In the genomic region with DNA sequence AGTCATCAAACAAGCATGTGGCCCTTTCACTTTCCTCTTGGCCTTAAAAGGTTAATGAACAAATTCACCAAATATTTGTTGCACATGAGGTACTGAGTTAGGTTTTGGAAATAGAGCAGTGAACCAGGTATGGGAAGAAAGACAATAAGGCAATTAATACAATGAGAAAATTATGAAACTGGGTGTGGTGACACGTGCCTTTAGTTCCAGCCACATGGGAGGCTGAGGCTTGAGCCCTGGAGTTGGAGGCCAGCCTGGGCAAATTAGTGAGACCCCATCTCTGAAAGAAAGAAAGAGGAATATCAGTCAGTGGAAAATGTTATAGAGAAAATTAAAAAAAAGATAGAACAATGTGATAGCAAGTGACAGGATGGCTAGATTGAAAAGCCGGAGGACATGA, we compare ENCODE assay signal across 21 cellular contexts. TPM values are rescaled to one million over a fixed set of nuclear protein-coding genes. Genes with fewer than 3 reads are reported as not detected.
A peak's percentile ranks its signal among the peaks of the same experiment; 100 is the strongest.
DNase-seq lines count a peak whose midpoint lies in the region; ATAC-seq and TF ChIP-seq lines count a peak whose summit lies in the region.
"Had no signal": no experiment of that assay in that cellular context is flagged by ENCODE, and none has a peak within 500 bp of the region (broad histone marks: within the 10 kb centered on the region; RNA-seq: fewer than 3 reads in every experiment).

No MANE protein-coding gene starts in this region.

- 0 out of 2 replicates have a peak overlapping the region, but pooled peaks have one; percentile 34 for H3K4me2 ChIP-seq in PC-9
- H3K4me2 ChIP-seq: KMS-11 had no signal

- H3K79me2 ChIP-seq in PC-9 (ENCODE audit: low read depth): no peaks in the 10 kb centered on the region

- H3K9me3 ChIP-seq in PC-9 (ENCODE audit: insufficient read depth, low read depth): no peaks in the 10 kb centered on the region

- peaks cover 21% of the 10 kb centered on the region for H3K4me1 Mint-ChIP-seq in activated CD8-positive, alpha-beta memory T cell treated with anti-CD3 and anti-CD28 coated beads, Interleukin-2, amount 10 ng/mL, durations not matched to agents 7 days and 5 days
- no peaks in the 10 kb centered on the region for H3K4me1 Mint-ChIP-seq in activated T-helper 17 cell treated with anti-CD3 and anti-CD28 coated beads, Interleukin-2, amount 50 U/mL, for 72 hours
- no peaks in the 10 kb centered on the region for H3K4me1 Mint-ChIP-seq in memory B cell
- H3K4me1 Mint-ChIP-seq: IgD-negative memory B cell had no signal

- no peaks in the 10 kb centered on the region for H3K9me2 ChIP-seq in PC-9 (ENCODE audit: insufficient read depth)

- peak overlapping the region; percentile 37 for H3K27ac ChIP-seq in PC-9
- H3K27ac ChIP-seq: KMS-11, RWPE1 had no signal

- no peaks in the 10 kb centered on the region for H4K20me1 ChIP-seq in PC-9 (ENCODE audit: insufficient read depth)

- no peaks in the 10 kb centered on the region for H3K9me3 Mint-ChIP-seq in activated CD8-positive, alpha-beta memory T cell treated with anti-CD3 and anti-CD28 coated beads, Interleukin-2, amount 10 ng/mL, durations not matched to agents 7 days and 5 days (ENCODE audit: low read depth)
- no peaks in the 10 kb centered on the region for H3K9me3 Mint-ChIP-seq in activated T-helper 17 cell treated with anti-CD3 and anti-CD28 coated beads, Interleukin-2, amount 50 U/mL, for 72 hours
- no peaks in the 10 kb centered on the region for H3K9me3 Mint-ChIP-seq in memory B cell
- H3K9me3 Mint-ChIP-seq: IgD-negative memory B cell had no signal

- no TSS peak for BruUV-seq in PC-9 (replicated peaks; lab: Mats Ljungman, UMichigan)

- peaks cover 8% of the 10 kb centered on the region; the same call in 1 of the 2 replicates for H3K4me1 ChIP-seq in PC-9 (replicated peaks; ENCODE audit: insufficient read depth)

- DNase-seq in activated CD8-positive, alpha-beta memory T cell treated with anti-CD3 and anti-CD28 coated beads, Interleukin-2, amount 10 ng/mL, durations not matched to agents 7 days and 5 days: no peak
- DNase-seq in activated CD8-positive, alpha-beta memory T cell treated with anti-CD3 and anti-CD28 coated beads, Interleukin-2, amount 50 U/mL, for 48 hours: no peak
- peak in 1 of 2 experiments; percentile 47 for DNase-seq in PC-9
- no peak for DNase-seq in memory B cell (ENCODE audit: low spot score in 2 of 2)
- no peak for DNase-seq in G401 (ENCODE audit: low spot score)
- no peak for DNase-seq in SW 1271 (lab: John Stamatoyannopoulos, UW)
- DNase-seq: DMS153, DND-41, NCI-H1048, NCI-H1417, NCI-H1694, NCI-H2081, NCI-H2227 treated with DMSO at 0.1 percent for 48 hours, NCI-H510A, NCI-H69, SHP77 had no signal

- no peak overlapping the region for H2AFZ ChIP-seq in PC-9

- in situ Hi-C loops in G401 (cut with HindIII; ENCODE audit: low sequenced_read_pairs): no loop called here

- no peaks in the 10 kb centered on the region for H3F3A ChIP-seq in PC-9 (ENCODE audit: insufficient read depth, low read depth)

- no peaks in the 10 kb centered on the region for H3K36me3 ChIP-seq in PC-9 (ENCODE audit: low read depth)

- H3K36me3 Mint-ChIP-seq in activated CD8-positive, alpha-beta memory T cell treated with anti-CD3 and anti-CD28 coated beads, Interleukin-2, amount 10 ng/mL, durations not matched to agents 7 days and 5 days: no peaks in the 10 kb centered on the region
- no peaks in the 10 kb centered on the region for H3K36me3 Mint-ChIP-seq in activated T-helper 17 cell treated with anti-CD3 and anti-CD28 coated beads, Interleukin-2, amount 50 U/mL, for 72 hours (ENCODE audit: low read depth)
- H3K36me3 Mint-ChIP-seq in memory B cell: no peaks in the 10 kb centered on the region
- H3K36me3 Mint-ChIP-seq: IgD-negative memory B cell had no signal

- POLR2A ChIA-PET in PC-9 (lab: Charles Lee; ENCODE audit: unreplicated experiment): no interaction called here

- no peak overlapping the region for H3K4me3 ChIP-seq in PC-9

- H3K27me3 Mint-ChIP-seq in activated CD8-positive, alpha-beta memory T cell treated with anti-CD3 and anti-CD28 coated beads, Interleukin-2, amount 10 ng/mL, durations not matched to agents 7 days and 5 days: no peaks in the 10 kb centered on the region
- H3K27me3 Mint-ChIP-seq in activated T-helper 17 cell treated with anti-CD3 and anti-CD28 coated beads, Interleukin-2, amount 50 U/mL, for 72 hours: no peaks in the 10 kb centered on the region
- H3K27me3 Mint-ChIP-seq in memory B cell: no peaks in the 10 kb centered on the region
- H3K27me3 Mint-ChIP-seq: IgD-negative memory B cell had no signal

- H3K4me3 Mint-ChIP-seq in activated CD8-positive, alpha-beta memory T cell treated with anti-CD3 and anti-CD28 coated beads, Interleukin-2, amount 10 ng/mL, durations not matched to agents 7 days and 5 days: peak overlapping the region; percentile 28
- H3K4me3 Mint-ChIP-seq in activated T-helper 17 cell treated with anti-CD3 and anti-CD28 coated beads, Interleukin-2, amount 50 U/mL, for 72 hours: no peak overlapping the region
- H3K4me3 Mint-ChIP-seq in memory B cell: no peak overlapping the region
- H3K4me3 Mint-ChIP-seq: IgD-negative memory B cell had no signal

- CTCF ChIA-PET in activated CD8-positive, alpha-beta memory T cell treated with anti-CD3 and anti-CD28 coated beads, Interleukin-2, amount 10 ng/mL, durations not matched to agents 7 days and 5 days (lab: Charles Lee): no interaction called here
- CTCF ChIA-PET in PC-9 (lab: Charles Lee): no interaction called here

- TF ChIP-seq CTCF in PC-9 (conservative IDR thresholded peaks at IDR 0.05): no peak

- ATAC-seq in activated CD8-positive, alpha-beta memory T cell treated with anti-CD3 and anti-CD28 coated beads, Interleukin-2, amount 10 ng/mL, durations not matched to agents 7 days and 5 days: no peak
- ATAC-seq in activated T-helper 17 cell treated with anti-CD3 and anti-CD28 coated beads, Interleukin-2, amount 50 U/mL, for 72 hours (replicated peaks): no peak
- no peak for ATAC-seq in memory B cell (ENCODE audit: low read depth)
- ATAC-seq: Panc1 had no signal

- no peaks in the 10 kb centered on the region for H3K27me3 ChIP-seq in PC-9 (ENCODE audit: insufficient read depth, low read depth)

- intact Hi-C loops in PC-9 (cut with micrococcal nuclease; ENCODE audit: unreplicated experiment): no loop called here

- no peak overlapping the region for H3K27ac Mint-ChIP-seq in activated CD8-positive, alpha-beta memory T cell treated with anti-CD3 and anti-CD28 coated beads, Interleukin-2, amount 10 ng/mL, durations not matched to agents 7 days and 5 days
- H3K27ac Mint-ChIP-seq in activated T-helper 17 cell treated with anti-CD3 and anti-CD28 coated beads, Interleukin-2, amount 50 U/mL, for 72 hours: peak overlapping the region; percentile 69
- peak overlapping the region; percentile 25 for H3K27ac Mint-ChIP-seq in memory B cell
- H3K27ac Mint-ChIP-seq: IgD-negative memory B cell had no signal

RNA-seq across cellular contexts. Expression of a gene that starts 8.1 kb away (rescaled TPM):
- total RNA-seq in activated CD8-positive, alpha-beta memory T cell treated with anti-CD3 and anti-CD28 coated beads, Interleukin-2, amount 10 ng/mL, durations not matched to agents 7 days and 5 days: 1 to 10 TPM; 1.1 to 7.7 TPM
- total RNA-seq in PC-9 (2021): 2.1 and 3.5 TPM in 2 replicates
- 1 to 10 TPM in 1 of 2 donors, under 1 TPM in 1; 0.19 to 1.9 TPM for total RNA-seq in activated T-helper 17 cell treated with anti-CD3 and anti-CD28 coated beads, Interleukin-2, amount 50 U/mL, for 72 hours
- not detected in 2 replicates for total RNA-seq in G401 (2014; rRNA removed; shearing (Covaris generic))
